In genomic region chr7:98569606-98570337, GRCh38 we compare ENCODE assay signal across 12 cellular contexts. TPM values are rescaled to one million over a fixed set of nuclear protein-coding genes. Genes with fewer than 3 reads are reported as not detected.
A peak's percentile ranks its signal among the peaks of the same experiment; 100 is the strongest.
DNase-seq lines count a peak whose midpoint lies in the region; ATAC-seq and TF ChIP-seq lines count a peak whose summit lies in the region.
"Had no signal": no experiment of that assay in that cellular context is flagged by ENCODE, and none has a peak within 500 bp of the region (broad histone marks: within the 10 kb centered on the region; RNA-seq: fewer than 3 reads in every experiment).

No MANE protein-coding gene starts in this region.

- no peak for ATAC-seq in HG03095 (IDR thresholded peaks at IDR 0.05; ENCODE audit: unreplicated experiment)
- ATAC-seq in CD8-positive, alpha-beta T cell: no peak

- no peaks in the 10 kb centered on the region for H3K36me3 Mint-ChIP-seq in Calu3 (ENCODE audit: insufficient read depth, unreplicated experiment)
- no peaks in the 10 kb centered on the region for H3K36me3 Mint-ChIP-seq in CD8-positive, alpha-beta T cell
- H3K36me3 Mint-ChIP-seq: activated CD4-positive, alpha-beta memory T cell treated with anti-CD3 and anti-CD28 coated beads for 36 hours had no signal

- H3K4me3 Mint-ChIP-seq in Calu3 (ENCODE audit: low read depth, unreplicated experiment): peak overlapping the region; percentile 44
- H3K4me3 Mint-ChIP-seq in CD8-positive, alpha-beta T cell: no peak overlapping the region
- H3K4me3 Mint-ChIP-seq: activated CD4-positive, alpha-beta memory T cell treated with anti-CD3 and anti-CD28 coated beads for 36 hours; B cell had no signal

- no peaks in the 10 kb centered on the region for H3K4me1 Mint-ChIP-seq in Calu3 (ENCODE audit: low read depth, unreplicated experiment)
- H3K4me1 Mint-ChIP-seq in CD8-positive, alpha-beta T cell (ENCODE audit: low read depth): no peaks in the 10 kb centered on the region
- H3K4me1 Mint-ChIP-seq: B cell had no signal

- intact Hi-C loops in Calu3 (cut with micrococcal nuclease; ENCODE audit: unreplicated experiment): no loop called here
- intact Hi-C loops in CD8-positive, alpha-beta T cell (cut with DNase I, micrococcal nuclease): no loop called here

- no peak overlapping the region for H3K27ac ChIP-seq in CD8-positive, alpha-beta T cell (ENCODE audit: low read depth, low read length)

- no peaks in the 10 kb centered on the region for H3K27me3 ChIP-seq in CD8-positive, alpha-beta T cell (ENCODE audit: insufficient read depth, low read length)

- peak; percentile 35 for DNase-seq in Calu3
- DNase-seq in NCI-H748 (lab: John Stamatoyannopoulos, UW; ENCODE audit: unreplicated experiment): peak; percentile 79
- peak; percentile 49 for DNase-seq in fibroblast of pulmonary artery (ENCODE audit: low read depth)
- peak in 53 of 56 donors; percentile 21 to 91 (median 64) for DNase-seq in nucleus accumbens (lab: John Stamatoyannopoulos, UW)
- no peak for DNase-seq in NOMO-1 treated with dmso at 0.1 percent for 144 hours (lab: John Stamatoyannopoulos, UW; ENCODE audit: unreplicated experiment)
- DNase-seq in CD8-positive, alpha-beta T cell: no peak
- no peak for DNase-seq in SIG-M5 treated with dmso at 0.1 percent for 504 hours (lab: John Stamatoyannopoulos, UW; ENCODE audit: unreplicated experiment)
- DNase-seq: activated CD4-positive, alpha-beta memory T cell treated with anti-CD3 and anti-CD28 coated beads for 36 hours; NCI-H2227 treated with DMSO at 0.1 percent for 48 hours; SW 1271 had no signal

- H3K27me3 Mint-ChIP-seq in Calu3 (ENCODE audit: unreplicated experiment): peaks cover 21% of the 10 kb centered on the region
- H3K27me3 Mint-ChIP-seq in CD8-positive, alpha-beta T cell (ENCODE audit: low read depth): peaks cover 10% of the 10 kb centered on the region

- no peaks in the 10 kb centered on the region for H3K4me1 ChIP-seq in CD8-positive, alpha-beta T cell (ENCODE audit: insufficient read depth, low read length)

- POLR2A ChIA-PET in CD8-positive, alpha-beta T cell (lab: Charles Lee): no interaction called here

- no peak for TF ChIP-seq CTCF in Calu3 (IDR thresholded peaks at IDR 0.05; ENCODE audit: unreplicated experiment)
- TF ChIP-seq CTCF in fibroblast of pulmonary artery (IDR thresholded peaks at IDR 0.05; ENCODE audit: low read length, missing control alignments): no peak
- TF ChIP-seq CTCF in CD8-positive, alpha-beta T cell (IDR thresholded peaks at IDR 0.05): no peak

- BruUV-seq in Calu3 (replicated peaks; lab: Mats Ljungman, UMichigan): no TSS peak

- H3K4me3 ChIP-seq in fibroblast of pulmonary artery (replicated peaks; ENCODE audit: low read depth, low read length): no peak overlapping the region
- H3K4me3 ChIP-seq in CD8-positive, alpha-beta T cell (ENCODE audit: low read depth, low read length): no peak overlapping the region

- H3K9me3 Mint-ChIP-seq in Calu3 (ENCODE audit: low read depth, unreplicated experiment): no peaks in the 10 kb centered on the region
- peaks cover 3% of the 10 kb centered on the region for H3K9me3 Mint-ChIP-seq in CD8-positive, alpha-beta T cell

- no peaks in the 10 kb centered on the region for H3K9me3 ChIP-seq in CD8-positive, alpha-beta T cell (ENCODE audit: low read length)

- no peak overlapping the region for H3K27ac Mint-ChIP-seq in Calu3 (ENCODE audit: unreplicated experiment)
- no peak overlapping the region for H3K27ac Mint-ChIP-seq in CD8-positive, alpha-beta T cell
- H3K27ac Mint-ChIP-seq: activated CD4-positive, alpha-beta memory T cell treated with anti-CD3 and anti-CD28 coated beads for 36 hours; B cell had no signal

- CTCF ChIA-PET in Calu3 (lab: Charles Lee): no interaction called here
- CTCF ChIA-PET in CD8-positive, alpha-beta T cell (lab: Charles Lee): no interaction called here

- no peaks in the 10 kb centered on the region for H3K36me3 ChIP-seq in CD8-positive, alpha-beta T cell (ENCODE audit: insufficient read depth, low read length)

RNA-seq across cellular contexts. Expression of gene NPTX2, which starts 47.3 kb away (rescaled TPM):
- not detected in 2 replicates for total RNA-seq in Calu3 (2022)
- total RNA-seq in CD8-positive, alpha-beta T cell: not detected
- total RNA-seq: activated CD4-positive, alpha-beta memory T cell treated with anti-CD3 and anti-CD28 coated beads for 36 hours; B cell had no signal

Comparison
In these comparisons a context has a peak if more than half of its experiments do, and no peak if none do; other contexts are left out.
1. DNase-seq: peak in Calu3 (single experiment), NCI-H748 (single experiment), fibroblast of pulmonary artery (single experiment) and nucleus accumbens (53 of 56); none in NOMO-1 treated with dmso at 0.1 percent for 144 hours (single experiment), CD8-positive, alpha-beta T cell (0 of 7) and SIG-M5 treated with dmso at 0.1 percent for 504 hours (single experiment).